8 cellular contexts compared by ENCODE assay signal in genomic region chrX:54921427-54922021, GRCh38.
DNase-seq lines count a peak whose midpoint lies in the region; ATAC-seq and TF ChIP-seq lines count a peak whose summit lies in the region.

No MANE protein-coding gene starts in this region.

- H3K9me3 ChIP-seq in MM.1S (replicated peaks; ENCODE audit: insufficient read depth, low read length) = no peaks in the 10 kb centered on the region

- no peaks in the 10 kb centered on the region for H3F3A ChIP-seq in MM.1S (ENCODE audit: insufficient read depth, low read length)

- no peaks in the 10 kb centered on the region for H3K36me3 ChIP-seq in MM.1S (replicated peaks; ENCODE audit: insufficient read depth, low read length)

- H3K9ac ChIP-seq in MM.1S (ENCODE audit: low read length) = no peak overlapping the region

- H3K27ac ChIP-seq in MM.1S (ENCODE audit: low read length) (no peak overlapping the region), layer of hippocampus (ENCODE audit: low read depth, low read length) (peak overlapping the region; percentile 30)

- no peaks in the 10 kb centered on the region for H4K20me1 ChIP-seq in MM.1S (ENCODE audit: insufficient read depth, low read length)

- no peaks in the 10 kb centered on the region for H3K27me3 ChIP-seq in MM.1S (replicated peaks; ENCODE audit: insufficient read depth, low read length)
- no peaks in the 10 kb centered on the region for H3K27me3 ChIP-seq in layer of hippocampus (ENCODE audit: control insufficient read depth, insufficient read depth, low read length)

- no peaks in the 10 kb centered on the region for H3K4me1 ChIP-seq in MM.1S (ENCODE audit: low read length)

- DNase-seq in MM.1S = peak; percentile 60
- peak; percentile 4 for DNase-seq in activated CD4-positive, CD25-positive, alpha-beta regulatory T cell treated with anti-CD3 and anti-CD28 coated beads, Interleukin-2, amount 50 U/mL, for 16 hours (ENCODE audit: low read depth, low spot score)
- DNase-seq in cerebellar cortex (ENCODE audit: low spot score) = peak; percentile 78
- DNase-seq in stimulated activated CD4-positive, alpha-beta T cell treated with anti-CD3 and anti-CD28 coated beads, Interleukin-15, amount 100 ng/mL, for 48 hours (ENCODE audit: low read depth in 2 of 2) = peak; percentile 36 to 43
- no peak for DNase-seq in NOMO-1 treated with DMSO at 0.1 percent for 48 hours (lab: John Stamatoyannopoulos, UW; ENCODE audit: unreplicated experiment)

- peak overlapping the region; percentile 64 for H3K4me3 ChIP-seq in MM.1S (ENCODE audit: low read length)

- no peaks in the 10 kb centered on the region for H3K9me2 ChIP-seq in MM.1S (replicated peaks; ENCODE audit: insufficient read depth, low read length)

- ATAC-seq in GM18907 (IDR thresholded peaks at IDR 0.05; ENCODE audit: unreplicated experiment) (peak; percentile 72), HG02588 (IDR thresholded peaks at IDR 0.05; ENCODE audit: unreplicated experiment) (no peak)

- H2AFZ ChIP-seq in MM.1S (ENCODE audit: low read length) = peak overlapping the region; percentile 93

- H3K79me2 ChIP-seq in MM.1S (ENCODE audit: low read length) = no peaks in the 10 kb centered on the region

- TF ChIP-seq CTCF in MM.1S (IDR thresholded peaks at IDR 0.05; ENCODE audit: low read length) = no peak

- H3K4me2 ChIP-seq in MM.1S (ENCODE audit: low read depth, low read length) = peak overlapping the region; percentile 66
